ENCODE assay signal across 21 cellular contexts in genomic region chr6:14361956-14362587, GRCh38.
"Had no signal": no experiment of that assay in that cellular context is flagged by ENCODE, and none has a peak within 500 bp of the region (broad histone marks: within the 10 kb centered on the region; RNA-seq: fewer than 3 reads in every experiment).

No MANE protein-coding gene starts in this region.

- H3K9ac ChIP-seq: neural progenitor cell had no signal

- H3K9me3 ChIP-seq: mucosa of descending colon, sigmoid colon, spleen, transverse colon had no signal

- FAIRE-seq: keratinocyte had no signal

- DNase-seq: activated CD4-positive, alpha-beta memory T cell treated with anti-CD3 and anti-CD28 coated beads, Interleukin-2, amount 10 ng/mL, durations not matched to agents 7 days and 5 days; activated CD4-positive, alpha-beta T cell treated with anti-CD3 and anti-CD28 coated beads for 48 hours; activated CD8-positive, alpha-beta memory T cell treated with anti-CD3 and anti-CD28 coated beads, Interleukin-2, amount 10 ng/mL, durations not matched to agents 7 days and 5 days; activated naive CD8-positive, alpha-beta T cell treated with anti-CD3 and anti-CD28 coated beads for 36 hours; amniotic stem cell; dorsolateral prefrontal cortex; foreskin keratinocyte; glutamatergic neuron; mesenchymal stem cell; mucosa of descending colon; naive B cell; sigmoid colon; spleen; stimulated activated naive CD4-positive, alpha-beta T cell treated with Interleukin-2 at 50 U/mL for 16 hours; substantia nigra; T-cell; transverse colon had no signal

- H3K27me3 ChIP-seq: cardiac muscle cell, dorsolateral prefrontal cortex, foreskin keratinocyte, neural progenitor cell, sigmoid colon, spleen, transverse colon had no signal

- H2AFZ ChIP-seq: neural progenitor cell had no signal

- H3K4me2 ChIP-seq: neural progenitor cell had no signal

- H3K27ac ChIP-seq: cardiac muscle cell, dorsolateral prefrontal cortex, foreskin keratinocyte, neural progenitor cell, spleen, transverse colon had no signal

- H3K4me3 ChIP-seq: cardiac muscle cell, dorsolateral prefrontal cortex, mucosa of descending colon, neural progenitor cell, sigmoid colon, spleen, transverse colon had no signal

- H3K4me1 ChIP-seq: foreskin keratinocyte, spleen, transverse colon had no signal

- ATAC-seq: activated CD8-positive, alpha-beta memory T cell treated with anti-CD3 and anti-CD28 coated beads, Interleukin-2, amount 10 ng/mL, durations not matched to agents 7 days and 5 days; foreskin keratinocyte; T-cell; WTC11 had no signal

- H3K36me3 ChIP-seq: cardiac muscle cell, neural progenitor cell, sigmoid colon, spleen, transverse colon had no signal
